In the genomic region with DNA sequence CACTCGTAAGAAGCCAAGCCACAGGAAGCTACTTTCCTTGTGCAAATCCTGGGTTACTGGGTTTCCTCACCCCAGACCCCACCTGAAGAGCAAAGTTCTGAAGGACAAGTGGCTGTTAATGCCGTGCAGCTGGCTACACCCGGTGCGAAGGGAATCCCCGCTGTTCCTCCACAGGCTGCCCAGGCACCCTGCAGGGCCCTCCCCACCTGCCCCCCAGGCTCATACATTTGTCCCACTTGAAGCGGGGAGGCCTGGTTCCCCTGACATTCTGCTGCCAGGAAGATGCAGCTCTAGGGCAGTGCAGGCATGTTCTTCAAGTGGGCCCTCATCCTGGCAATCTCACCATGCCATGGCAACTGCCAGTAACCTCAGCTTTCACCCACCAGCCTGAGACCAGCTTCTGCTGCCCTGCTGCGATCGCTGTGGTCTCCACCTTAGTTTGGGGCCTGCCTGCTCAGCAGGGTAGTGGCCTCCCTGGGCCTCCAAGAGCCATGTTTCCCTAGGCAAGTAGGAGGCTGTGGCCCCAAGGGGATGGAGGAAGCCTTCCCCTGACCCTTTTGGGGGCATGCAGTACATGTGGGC, we compare ENCODE assay signal across 14 cellular contexts.
DNase-seq lines count a peak whose midpoint lies in the region; ATAC-seq and TF ChIP-seq lines count a peak whose summit lies in the region.
"Had no signal": no experiment of that assay in that cellular context is flagged by ENCODE, and none has a peak within 500 bp of the region (broad histone marks: within the 10 kb centered on the region; RNA-seq: fewer than 3 reads in every experiment).

No MANE protein-coding gene starts in this region.

- H3K27ac ChIP-seq in WERI-Rb-1: peak overlapping the region; percentile 73
- H3K27ac ChIP-seq in upper lobe of left lung: peak overlapping the region in 3 of 4 donors; percentile 1 to 52 (median 35)
- no peak overlapping the region for H3K27ac ChIP-seq in CD4-positive, alpha-beta T cell (ENCODE audit: low read depth, low read length)

- H3K9me3 Mint-ChIP-seq in activated CD4-positive, alpha-beta T cell treated with anti-CD3 and anti-CD28 coated beads, Interleukin-2, amount 10 ng/mL, durations not matched to agents 24 days and 14 days: peaks cover 4% of the 10 kb centered on the region
- H3K9me3 Mint-ChIP-seq in activated CD4-positive, alpha-beta T cell treated with anti-CD3 and anti-CD28 coated beads for 36 hours (ENCODE audit: low read depth): peaks cover 5% of the 10 kb centered on the region
- peaks cover 4% of the 10 kb centered on the region for H3K9me3 Mint-ChIP-seq in memory B cell
- H3K9me3 Mint-ChIP-seq in CD4-positive, alpha-beta T cell: no peaks in the 10 kb centered on the region

- ATAC-seq in activated CD4-positive, alpha-beta T cell treated with anti-CD3 and anti-CD28 coated beads for 36 hours: no peak
- ATAC-seq in memory B cell (ENCODE audit: low read depth) (no peak), upper lobe of left lung (ENCODE audit: low FRiP score in 2 of 2) (peak in 1 of 2 donors; percentile 6)
- ATAC-seq in CD4-positive, alpha-beta T cell (ENCODE audit: poor library complexity): no peak
- ATAC-seq: Panc1 had no signal

- no peak overlapping the region for H3K27ac Mint-ChIP-seq in activated CD4-positive, alpha-beta T cell treated with anti-CD3 and anti-CD28 coated beads, Interleukin-2, amount 10 ng/mL, durations not matched to agents 24 days and 14 days
- no peak overlapping the region for H3K27ac Mint-ChIP-seq in activated CD4-positive, alpha-beta T cell treated with anti-CD3 and anti-CD28 coated beads for 36 hours
- no peak overlapping the region for H3K27ac Mint-ChIP-seq in memory B cell
- H3K27ac Mint-ChIP-seq in CD4-positive, alpha-beta T cell: no peak overlapping the region

- H3K4me3 ChIP-seq in WERI-Rb-1 (ENCODE audit: low read depth, low read length) (no peak overlapping the region), upper lobe of left lung (no peak overlapping the region)

- 71 to 74% methylated on average over 3 to 8 of the region's 8 CpGs for WGBS in upper lobe of left lung, 2 donors

- POLR2A ChIA-PET in activated CD4-positive, alpha-beta T cell treated with anti-CD3 and anti-CD28 coated beads for 36 hours (lab: Charles Lee): no interaction called here
- POLR2A ChIA-PET in CD4-positive, alpha-beta T cell (lab: Charles Lee): no interaction called here

- H3K36me3 ChIP-seq in WERI-Rb-1: no peaks in the 10 kb centered on the region
- H3K36me3 ChIP-seq in upper lobe of left lung: no peaks in the 10 kb centered on the region

- CTCF ChIA-PET in activated CD4-positive, alpha-beta T cell treated with anti-CD3 and anti-CD28 coated beads for 36 hours (lab: Charles Lee): interaction anchor here (0.6 kb wide), 1 partner anchor 131 kb away, joined by 3 read pairs; no protein-coding TSS in a partner anchor
- CTCF ChIA-PET in CD4-positive, alpha-beta T cell (lab: Charles Lee): no interaction called here

- peaks cover 10% of the 10 kb centered on the region for H3K4me1 Mint-ChIP-seq in activated CD4-positive, alpha-beta T cell treated with anti-CD3 and anti-CD28 coated beads, Interleukin-2, amount 10 ng/mL, durations not matched to agents 24 days and 14 days
- H3K4me1 Mint-ChIP-seq in activated CD4-positive, alpha-beta T cell treated with anti-CD3 and anti-CD28 coated beads for 36 hours: peaks cover 18% of the 10 kb centered on the region
- H3K4me1 Mint-ChIP-seq in memory B cell: peaks cover 10% of the 10 kb centered on the region
- H3K4me1 Mint-ChIP-seq in CD4-positive, alpha-beta T cell (ENCODE audit: low read depth): peaks cover 12% of the 10 kb centered on the region

- peaks cover 0 to 14% (median 7%) of the 10 kb centered on the region in 4 donors for H3K4me1 ChIP-seq in upper lobe of left lung

- H3K27me3 ChIP-seq in WERI-Rb-1 (ENCODE audit: insufficient read depth, low read depth, severe bottlenecking): no peaks in the 10 kb centered on the region
- H3K27me3 ChIP-seq in upper lobe of left lung: no peaks in the 10 kb centered on the region
- H3K27me3 ChIP-seq in CD4-positive, alpha-beta T cell (ENCODE audit: control insufficient read depth, insufficient read depth, low read length): no peaks in the 10 kb centered on the region

- TF ChIP-seq CTCF in WERI-Rb-1 (IDR thresholded peaks at IDR 0.05; ENCODE audit: low read depth, low read length): no peak
- no peak for TF ChIP-seq CTCF in upper lobe of left lung (IDR thresholded peaks at IDR 0.05)
- no peak for TF ChIP-seq CTCF in CD4-positive, alpha-beta T cell (IDR thresholded peaks at IDR 0.05)

- H3K9me3 ChIP-seq in WERI-Rb-1 (ENCODE audit: severe bottlenecking): no peaks in the 10 kb centered on the region
- no peaks in the 10 kb centered on the region for H3K9me3 ChIP-seq in upper lobe of left lung
- H3K9me3 ChIP-seq in CD4-positive, alpha-beta T cell (ENCODE audit: control insufficient read depth, low read length): no peaks in the 10 kb centered on the region
- H3K9me3 ChIP-seq: SK-N-SH had no signal

- TF ChIP-seq EP300 in upper lobe of left lung (IDR thresholded peaks at IDR 0.05): no peak

- DNase-seq in activated CD4-positive, alpha-beta T cell treated with anti-CD3 and anti-CD28 coated beads, Interleukin-2, amount 10 ng/mL, durations not matched to agents 24 days and 14 days: peak; percentile 52
- no peak for DNase-seq in activated CD4-positive, alpha-beta T cell treated with anti-CD3 and anti-CD28 coated beads for 36 hours
- no peak for DNase-seq in WERI-Rb-1
- no peak for DNase-seq in memory B cell (ENCODE audit: low spot score in 2 of 2)
- no peak for DNase-seq in upper lobe of left lung
- no peak for DNase-seq in NCI-H2029 treated with DMSO at 0.1 percent for 48 hours (lab: John Stamatoyannopoulos, UW)
- no peak for DNase-seq in UCSD-AML1 (lab: John Stamatoyannopoulos, UW; ENCODE audit: unreplicated experiment)
- no peak for DNase-seq in CD4-positive, alpha-beta T cell
- DNase-seq: MM.1S, NCI-H1105, NCI-H1930, Right ventricle myocardium superior, SK-N-SH had no signal

- intact Hi-C loops in activated CD4-positive, alpha-beta T cell treated with anti-CD3 and anti-CD28 coated beads, Interleukin-2, amount 10 ng/mL, durations not matched to agents 24 days and 14 days (cut with micrococcal nuclease): loop anchor here (10.0 kb wide), 1 partner anchor 385 kb away; no protein-coding TSS in a partner anchor
- intact Hi-C loops in activated CD4-positive, alpha-beta T cell treated with anti-CD3 and anti-CD28 coated beads for 36 hours (cut with DNase I, micrococcal nuclease): loop anchor here in 1 of 2 experiments (10.0 kb wide), 1 partner anchor 95 kb away; no protein-coding TSS in a partner anchor
- intact Hi-C loops in CD4-positive, alpha-beta T cell (cut with DNase I, micrococcal nuclease): no loop called here

- TF ChIP-seq POLR2A in upper lobe of left lung (IDR thresholded peaks at IDR 0.05): no peak

- H3K36me3 Mint-ChIP-seq in activated CD4-positive, alpha-beta T cell treated with anti-CD3 and anti-CD28 coated beads, Interleukin-2, amount 10 ng/mL, durations not matched to agents 24 days and 14 days (ENCODE audit: low read depth): peaks cover 2% of the 10 kb centered on the region
- H3K36me3 Mint-ChIP-seq in activated CD4-positive, alpha-beta T cell treated with anti-CD3 and anti-CD28 coated beads for 36 hours (ENCODE audit: low read depth): peaks cover 4% of the 10 kb centered on the region
- no peaks in the 10 kb centered on the region for H3K36me3 Mint-ChIP-seq in memory B cell
- no peaks in the 10 kb centered on the region for H3K36me3 Mint-ChIP-seq in CD4-positive, alpha-beta T cell (ENCODE audit: low read depth)

- H3K4me3 Mint-ChIP-seq in activated CD4-positive, alpha-beta T cell treated with anti-CD3 and anti-CD28 coated beads, Interleukin-2, amount 10 ng/mL, durations not matched to agents 24 days and 14 days: no peak overlapping the region
- no peak overlapping the region for H3K4me3 Mint-ChIP-seq in activated CD4-positive, alpha-beta T cell treated with anti-CD3 and anti-CD28 coated beads for 36 hours
- peak overlapping the region; percentile 14 for H3K4me3 Mint-ChIP-seq in memory B cell
- H3K4me3 Mint-ChIP-seq in CD4-positive, alpha-beta T cell: no peak overlapping the region

- no peaks in the 10 kb centered on the region for H3K27me3 Mint-ChIP-seq in activated CD4-positive, alpha-beta T cell treated with anti-CD3 and anti-CD28 coated beads, Interleukin-2, amount 10 ng/mL, durations not matched to agents 24 days and 14 days
- H3K27me3 Mint-ChIP-seq in activated CD4-positive, alpha-beta T cell treated with anti-CD3 and anti-CD28 coated beads for 36 hours: no peaks in the 10 kb centered on the region
- no peaks in the 10 kb centered on the region for H3K27me3 Mint-ChIP-seq in memory B cell
- H3K27me3 Mint-ChIP-seq in CD4-positive, alpha-beta T cell: no peaks in the 10 kb centered on the region
